ENCODE assay signal across 1 cellular context in the genomic region with DNA sequence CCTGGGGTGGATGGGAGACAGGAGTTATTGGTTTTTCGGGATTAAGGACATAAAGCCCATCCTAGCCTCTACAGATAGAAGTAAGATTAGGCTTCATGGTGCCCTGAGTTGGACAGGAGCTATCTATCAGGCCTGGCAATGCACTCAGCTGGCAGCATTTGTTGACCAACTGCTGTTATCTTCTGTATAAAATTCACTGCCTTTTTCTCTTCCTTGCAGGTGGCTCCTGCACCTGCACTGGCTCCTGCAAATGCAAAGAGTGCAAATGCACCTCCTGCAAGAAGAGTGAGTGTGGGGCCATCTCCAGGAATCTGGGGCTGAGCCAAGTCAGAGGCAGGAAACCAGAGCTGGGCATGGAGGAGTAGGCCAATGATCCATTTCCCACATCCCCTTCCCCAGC.
TF ChIP-seq lines count a peak whose summit lies in the region.

No MANE protein-coding gene starts in this region.

TF ChIP-seq in GM23338, 12 proteins besides CTCF, POLR2A, EP300 and RAD21:
- TF ChIP-seq, protein P1, sequence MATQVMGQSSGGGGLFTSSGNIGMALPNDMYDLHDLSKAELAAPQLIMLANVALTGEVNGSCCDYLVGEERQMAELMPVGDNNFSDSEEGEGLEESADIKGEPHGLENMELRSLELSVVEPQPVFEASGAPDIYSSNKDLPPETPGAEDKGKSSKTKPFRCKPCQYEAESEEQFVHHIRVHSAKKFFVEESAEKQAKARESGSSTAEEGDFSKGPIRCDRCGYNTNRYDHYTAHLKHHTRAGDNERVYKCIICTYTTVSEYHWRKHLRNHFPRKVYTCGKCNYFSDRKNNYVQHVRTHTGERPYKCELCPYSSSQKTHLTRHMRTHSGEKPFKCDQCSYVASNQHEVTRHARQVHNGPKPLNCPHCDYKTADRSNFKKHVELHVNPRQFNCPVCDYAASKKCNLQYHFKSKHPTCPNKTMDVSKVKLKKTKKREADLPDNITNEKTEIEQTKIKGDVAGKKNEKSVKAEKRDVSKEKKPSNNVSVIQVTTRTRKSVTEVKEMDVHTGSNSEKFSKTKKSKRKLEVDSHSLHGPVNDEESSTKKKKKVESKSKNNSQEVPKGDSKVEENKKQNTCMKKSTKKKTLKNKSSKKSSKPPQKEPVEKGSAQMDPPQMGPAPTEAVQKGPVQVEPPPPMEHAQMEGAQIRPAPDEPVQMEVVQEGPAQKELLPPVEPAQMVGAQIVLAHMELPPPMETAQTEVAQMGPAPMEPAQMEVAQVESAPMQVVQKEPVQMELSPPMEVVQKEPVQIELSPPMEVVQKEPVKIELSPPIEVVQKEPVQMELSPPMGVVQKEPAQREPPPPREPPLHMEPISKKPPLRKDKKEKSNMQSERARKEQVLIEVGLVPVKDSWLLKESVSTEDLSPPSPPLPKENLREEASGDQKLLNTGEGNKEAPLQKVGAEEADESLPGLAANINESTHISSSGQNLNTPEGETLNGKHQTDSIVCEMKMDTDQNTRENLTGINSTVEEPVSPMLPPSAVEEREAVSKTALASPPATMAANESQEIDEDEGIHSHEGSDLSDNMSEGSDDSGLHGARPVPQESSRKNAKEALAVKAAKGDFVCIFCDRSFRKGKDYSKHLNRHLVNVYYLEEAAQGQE (IDR thresholded peaks at IDR 0.05; ENCODE audit: unreplicated experiment): no peak
- TF ChIP-seq, protein P2, sequence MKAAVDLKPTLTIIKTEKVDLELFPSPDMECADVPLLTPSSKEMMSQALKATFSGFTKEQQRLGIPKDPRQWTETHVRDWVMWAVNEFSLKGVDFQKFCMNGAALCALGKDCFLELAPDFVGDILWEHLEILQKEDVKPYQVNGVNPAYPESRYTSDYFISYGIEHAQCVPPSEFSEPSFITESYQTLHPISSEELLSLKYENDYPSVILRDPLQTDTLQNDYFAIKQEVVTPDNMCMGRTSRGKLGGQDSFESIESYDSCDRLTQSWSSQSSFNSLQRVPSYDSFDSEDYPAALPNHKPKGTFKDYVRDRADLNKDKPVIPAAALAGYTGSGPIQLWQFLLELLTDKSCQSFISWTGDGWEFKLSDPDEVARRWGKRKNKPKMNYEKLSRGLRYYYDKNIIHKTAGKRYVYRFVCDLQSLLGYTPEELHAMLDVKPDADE (IDR thresholded peaks at IDR 0.05): no peak
- TF ChIP-seq ZNF114 (CRISPR knock-in tag; IDR thresholded peaks at IDR 0.05) (no peak), ZNF331 (CRISPR knock-in tag; IDR thresholded peaks at IDR 0.05; ENCODE audit: low read depth) (no peak), EZH2phosphoT487 (IDR thresholded peaks at IDR 0.05; ENCODE audit: unreplicated experiment) (no peak), CREB1 (CRISPR knock-in tag; IDR thresholded peaks at IDR 0.05; ENCODE audit: low read depth) (no peak), NANOG (IDR thresholded peaks at IDR 0.05; ENCODE audit: borderline replicate concordance) (no peak)
